Comparison of ENCODE assay signal across 10 cellular contexts in genomic region chr10:113007343-113007771, GRCh38.
DNase-seq lines count a peak whose midpoint lies in the region; ATAC-seq lines count a peak whose summit lies in the region.
"Had no signal": no experiment of that assay in that cellular context is flagged by ENCODE, and none has a peak within 500 bp of the region (broad histone marks: within the 10 kb centered on the region; RNA-seq: fewer than 3 reads in every experiment).

No MANE protein-coding gene starts in this region.

- ATAC-seq in HG02870 (IDR thresholded peaks at IDR 0.05; ENCODE audit: unreplicated experiment) (peak; percentile 42), GM18867 (IDR thresholded peaks at IDR 0.05; ENCODE audit: unreplicated experiment) (no peak), GM19324 (IDR thresholded peaks at IDR 0.05; ENCODE audit: low FRiP score, unreplicated experiment) (no peak)
- peak; percentile 82 for ATAC-seq in effector memory CD8-positive, alpha-beta T cell (replicated peaks)
- peak; percentile 71 for ATAC-seq in stimulated activated effector memory CD8-positive, alpha-beta T cell treated with anti-CD3 and anti-CD28 coated beads, Interleukin-12 subunit alpha, Interleukin-12 subunit beta, amount 100 ng/mL, for 72 hours
- no peak for ATAC-seq in stimulated activated memory B cell treated with anti-CD40 and anti-IgM and Interleukin-4, amounts not matched to agents 10 μg/mL and 1 μg/mL and 100 μg/mL, for 72 hours
- ATAC-seq: gastroesophageal sphincter had no signal

- DNase-seq in activated CD4-positive, alpha-beta T cell treated with anti-CD3 and anti-CD28 coated beads, Interleukin-2, amount 50 U/mL, for 48 hours, result peak; percentile 11 to 25
- peak; percentile 30 to 44 (median 35) for DNase-seq in effector memory CD8-positive, alpha-beta T cell
- DNase-seq in stimulated activated effector memory CD8-positive, alpha-beta T cell treated with anti-CD3 and anti-CD28 coated beads, Interleukin-12 subunit alpha, Interleukin-12 subunit beta, amount 100 ng/mL, for 72 hours (ENCODE audit: low spot score in 2 of 2), result no peak
- DNase-seq: cerebellar nuclear complex, GF-D8 had no signal

- peaks cover 44 to 46% of the 10 kb centered on the region in 2 donors for H3K4me1 Mint-ChIP-seq in effector memory CD8-positive, alpha-beta T cell (ENCODE audit: low read depth in 2 of 2)
- H3K4me1 Mint-ChIP-seq in stimulated activated effector memory CD8-positive, alpha-beta T cell treated with anti-CD3 and anti-CD28 coated beads, Interleukin-12 subunit alpha, Interleukin-12 subunit beta, amount 100 ng/mL, for 72 hours, result peaks cover 45% of the 10 kb centered on the region
- no peaks in the 10 kb centered on the region for H3K4me1 Mint-ChIP-seq in stimulated activated memory B cell treated with anti-CD40 and anti-IgM and Interleukin-4, amounts not matched to agents 10 μg/mL and 1 μg/mL and 100 μg/mL, for 72 hours

- no peaks in the 10 kb centered on the region for H3K9me3 Mint-ChIP-seq in effector memory CD8-positive, alpha-beta T cell
- no peaks in the 10 kb centered on the region for H3K9me3 Mint-ChIP-seq in stimulated activated effector memory CD8-positive, alpha-beta T cell treated with anti-CD3 and anti-CD28 coated beads, Interleukin-12 subunit alpha, Interleukin-12 subunit beta, amount 100 ng/mL, for 72 hours
- H3K9me3 Mint-ChIP-seq in stimulated activated memory B cell treated with anti-CD40 and anti-IgM and Interleukin-4, amounts not matched to agents 10 μg/mL and 1 μg/mL and 100 μg/mL, for 72 hours, result peaks cover 7% of the 10 kb centered on the region

- H3K27me3 Mint-ChIP-seq in effector memory CD8-positive, alpha-beta T cell, result peaks cover 10 to 18% of the 10 kb centered on the region in 2 donors
- H3K27me3 Mint-ChIP-seq in stimulated activated memory B cell treated with anti-CD40 and anti-IgM and Interleukin-4, amounts not matched to agents 10 μg/mL and 1 μg/mL and 100 μg/mL, for 72 hours, result peaks cover 67% of the 10 kb centered on the region

- peaks cover 17% of the 10 kb centered on the region for H3K36me3 Mint-ChIP-seq in effector memory CD8-positive, alpha-beta T cell (ENCODE audit: insufficient read depth)
- H3K36me3 Mint-ChIP-seq in stimulated activated effector memory CD8-positive, alpha-beta T cell treated with anti-CD3 and anti-CD28 coated beads, Interleukin-12 subunit alpha, Interleukin-12 subunit beta, amount 100 ng/mL, for 72 hours, result no peaks in the 10 kb centered on the region
- H3K36me3 Mint-ChIP-seq in stimulated activated memory B cell treated with anti-CD40 and anti-IgM and Interleukin-4, amounts not matched to agents 10 μg/mL and 1 μg/mL and 100 μg/mL, for 72 hours, result no peaks in the 10 kb centered on the region

- peak overlapping the region; percentile 69 to 72 for H3K4me3 Mint-ChIP-seq in effector memory CD8-positive, alpha-beta T cell
- H3K4me3 Mint-ChIP-seq in stimulated activated effector memory CD8-positive, alpha-beta T cell treated with anti-CD3 and anti-CD28 coated beads, Interleukin-12 subunit alpha, Interleukin-12 subunit beta, amount 100 ng/mL, for 72 hours, result peak overlapping the region; percentile 53
- no peak overlapping the region for H3K4me3 Mint-ChIP-seq in stimulated activated memory B cell treated with anti-CD40 and anti-IgM and Interleukin-4, amounts not matched to agents 10 μg/mL and 1 μg/mL and 100 μg/mL, for 72 hours

- peak overlapping the region; percentile 78 to 79 for H3K27ac Mint-ChIP-seq in effector memory CD8-positive, alpha-beta T cell
- no peak overlapping the region for H3K27ac Mint-ChIP-seq in stimulated activated effector memory CD8-positive, alpha-beta T cell treated with anti-CD3 and anti-CD28 coated beads, Interleukin-12 subunit alpha, Interleukin-12 subunit beta, amount 100 ng/mL, for 72 hours
- no peak overlapping the region for H3K27ac Mint-ChIP-seq in stimulated activated memory B cell treated with anti-CD40 and anti-IgM and Interleukin-4, amounts not matched to agents 10 μg/mL and 1 μg/mL and 100 μg/mL, for 72 hours

Comparison
In these comparisons a context has a peak if more than half of its experiments do, and no peak if none do; other contexts are left out.
1. ATAC-seq: peak in HG02870 (single experiment), effector memory CD8-positive, alpha-beta T cell (single experiment) and stimulated activated effector memory CD8-positive, alpha-beta T cell treated with anti-CD3 and anti-CD28 coated beads, Interleukin-12 subunit alpha, Interleukin-12 subunit beta, amount 100 ng/mL, for 72 hours (single experiment); none in stimulated activated memory B cell treated with anti-CD40 and anti-IgM and Interleukin-4, amounts not matched to agents 10 μg/mL and 1 μg/mL and 100 μg/mL, for 72 hours (single experiment), GM18867 (single experiment) and GM19324 (single experiment).
2. DNase-seq: peak in activated CD4-positive, alpha-beta T cell treated with anti-CD3 and anti-CD28 coated beads, Interleukin-2, amount 50 U/mL, for 48 hours (2 of 2) and effector memory CD8-positive, alpha-beta T cell (3 of 3); none in stimulated activated effector memory CD8-positive, alpha-beta T cell treated with anti-CD3 and anti-CD28 coated beads, Interleukin-12 subunit alpha, Interleukin-12 subunit beta, amount 100 ng/mL, for 72 hours (0 of 2).
3. H3K27ac Mint-ChIP-seq: peak in effector memory CD8-positive, alpha-beta T cell (2 of 2); none in stimulated activated effector memory CD8-positive, alpha-beta T cell treated with anti-CD3 and anti-CD28 coated beads, Interleukin-12 subunit alpha, Interleukin-12 subunit beta, amount 100 ng/mL, for 72 hours (single experiment) and stimulated activated memory B cell treated with anti-CD40 and anti-IgM and Interleukin-4, amounts not matched to agents 10 μg/mL and 1 μg/mL and 100 μg/mL, for 72 hours (single experiment).